Comparison of ENCODE assay signal across 9 cellular contexts in the genomic region with DNA sequence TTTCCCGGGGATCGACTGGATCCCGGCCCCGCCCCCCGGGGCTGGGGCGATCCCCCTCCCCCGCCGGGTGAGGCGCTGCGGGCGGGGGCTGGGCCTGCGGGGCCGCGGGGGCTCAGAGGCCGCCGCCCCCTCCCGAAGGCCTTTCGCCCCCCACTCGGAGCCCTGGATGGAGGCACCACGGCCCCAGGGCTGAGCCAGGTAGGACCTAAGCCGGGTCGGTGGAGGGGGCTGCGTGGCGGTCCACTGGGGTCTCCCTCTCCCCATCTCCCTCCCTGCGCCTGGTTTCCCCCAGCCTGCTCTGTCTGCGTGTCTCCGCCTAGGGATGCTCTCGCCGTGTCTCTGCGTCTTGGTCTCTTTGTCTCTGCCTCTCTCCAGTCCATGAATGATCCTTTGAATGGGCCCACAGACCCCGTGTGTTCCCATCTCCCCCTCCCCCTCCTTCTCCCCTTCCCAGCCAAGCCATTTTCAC. TPM values are rescaled to one million over a fixed set of nuclear protein-coding genes. Genes with fewer than 3 reads are reported as not detected.
DNase-seq lines count a peak whose midpoint lies in the region; ATAC-seq, FAIRE-seq and TF ChIP-seq lines count a peak whose summit lies in the region.
"Had no signal": no experiment of that assay in that cellular context is flagged by ENCODE, and none has a peak within 500 bp of the region (broad histone marks: within the 10 kb centered on the region; RNA-seq: fewer than 3 reads in every experiment).

No MANE protein-coding gene starts in this region.

- peaks cover 16% of the 10 kb centered on the region for H3K4me1 Mint-ChIP-seq in glutamatergic neuron (ENCODE audit: low read depth, unreplicated experiment)

- no peak for FAIRE-seq in H54 (lab: Jason Lieb, UNC)

- H3K27me3 ChIP-seq in gastrocnemius medialis = no peaks in the 10 kb centered on the region

- in situ Hi-C loops in gastrocnemius medialis (cut with MboI; ENCODE audit: low sequenced_read_pairs in 4 of 4) = no loop called here

- H3K9me3 ChIP-seq in ES-I3 (ENCODE audit: control insufficient read depth, insufficient read depth, low read length) = no peaks in the 10 kb centered on the region
- no peaks in the 10 kb centered on the region for H3K9me3 ChIP-seq in gastrocnemius medialis

- peaks cover 14% of the 10 kb centered on the region for H3K4me1 ChIP-seq in ES-I3 (ENCODE audit: insufficient read depth, low read length)
- peaks cover 19 to 20% of the 10 kb centered on the region in 2 donors for H3K4me1 ChIP-seq in gastrocnemius medialis

- peak overlapping the region; percentile 91 for H3K4me3 Mint-ChIP-seq in glutamatergic neuron (ENCODE audit: unreplicated experiment)

- H3K4me3 ChIP-seq in WI38 (ENCODE audit: low read depth, low read length) = peak overlapping the region; percentile 75
- H3K4me3 ChIP-seq in gastrocnemius medialis = peak overlapping the region; percentile 62 to 81 (median 70)

- H3K36me3 Mint-ChIP-seq in glutamatergic neuron (ENCODE audit: unreplicated experiment) = peaks cover 14% of the 10 kb centered on the region

- intact Hi-C loops in gastrocnemius medialis (cut with DNase I; ENCODE audit: low total_unique reads) = loop anchor here (2.0 to 10.0 kb wide), 2 partner anchors 155 to 279 kb away; a partner anchor contains a TSS

- TF ChIP-seq CTCF in WI38 (IDR thresholded peaks at IDR 0.05; ENCODE audit: low read depth, low read length) (no peak), glutamatergic neuron (IDR thresholded peaks at IDR 0.05; ENCODE audit: partially characterized antibody, unreplicated experiment) (no peak), gastrocnemius medialis (IDR thresholded peaks at IDR 0.05 in 4 of 5, conservative IDR thresholded peaks at IDR 0.05 in 1 of 5) (no peak)

- DNase-seq in glutamatergic neuron (peak; percentile 49), gastrocnemius medialis (no peak), H54 (ENCODE audit: insufficient read length, low spot score) (no peak), HUDEP-2 (lab: John Stamatoyannopoulos, UW; ENCODE audit: unreplicated experiment in 76 of 76) (no peak)
- DNase-seq: KBM-7 had no signal

- H3K9me3 Mint-ChIP-seq in glutamatergic neuron (ENCODE audit: unreplicated experiment) = peaks cover 11% of the 10 kb centered on the region

- TF ChIP-seq POLR2A in gastrocnemius medialis (IDR thresholded peaks at IDR 0.05) (no peak), H54 (IDR thresholded peaks at IDR 0.05; ENCODE audit: low read depth, low read length) (no peak)

- H3K27ac ChIP-seq in gastrocnemius medialis = peak overlapping the region; percentile 92 to 97 (median 92)

- peaks cover 13% of the 10 kb centered on the region for H3K27me3 Mint-ChIP-seq in glutamatergic neuron (ENCODE audit: unreplicated experiment)

- H3K27ac Mint-ChIP-seq in glutamatergic neuron (ENCODE audit: unreplicated experiment) = peak overlapping the region; percentile 76

- ATAC-seq in gastrocnemius medialis (no peak), GM18873 (IDR thresholded peaks at IDR 0.05; ENCODE audit: low FRiP score, unreplicated experiment) (no peak), GM19452 (IDR thresholded peaks at IDR 0.05; ENCODE audit: unreplicated experiment) (no peak)

- H3K36me3 ChIP-seq in ES-I3 (ENCODE audit: insufficient read depth, low read length) (no peaks in the 10 kb centered on the region; the same call in 1 of the 2 replicates), gastrocnemius medialis (no peaks in the 10 kb centered on the region)

- H3K9ac ChIP-seq in ES-I3 (ENCODE audit: low read depth, low read length) = peak overlapping the region; percentile 77; the same call in 1 of the 2 replicates

RNA-seq across cellular contexts. Expression of a gene that starts 1.6 kb away (rescaled TPM):
- total RNA-seq in glutamatergic neuron (ENCODE audit: unreplicated experiment) (51.6 TPM), gastrocnemius medialis (10 to 100 TPM; 28.9 to 65.6 (median 50.2) TPM)

RNA-seq across cellular contexts. Expression of a gene that starts 2.2 kb away (rescaled TPM):
- total RNA-seq in glutamatergic neuron (ENCODE audit: unreplicated experiment) (90.8 TPM), gastrocnemius medialis (1 to 10 TPM; 4.2 to 6.6 (median 4.4) TPM)

RNA-seq across cellular contexts. Expression of a gene that starts 11.1 kb away (rescaled TPM):
- total RNA-seq in glutamatergic neuron (ENCODE audit: unreplicated experiment) = 78.1 TPM
- 10 to 100 TPM in 3 of 4 donors, 1 to 10 TPM in 1; 8.9 to 20.3 (median 14.4) TPM for total RNA-seq in gastrocnemius medialis

RNA-seq across cellular contexts. Expression of a gene that starts 14.7 kb away (rescaled TPM):
- not detected for total RNA-seq in glutamatergic neuron (ENCODE audit: unreplicated experiment)
- total RNA-seq in gastrocnemius medialis = not detected

RNA-seq across cellular contexts. Expression of a gene that starts 20.0 kb away (rescaled TPM):
- not detected for total RNA-seq in glutamatergic neuron (ENCODE audit: unreplicated experiment)
- total RNA-seq in gastrocnemius medialis = not detected

Comparison
In these comparisons a context has a peak if more than half of its experiments do, and no peak if none do; other contexts are left out.
1. RNA of a gene that starts 2.2 kb away (total RNA-seq): 90.8 TPM in glutamatergic neuron (single experiment); 4.2 to 6.6 TPM in gastrocnemius medialis; every median in the first group is over 10 times any median in the second.